Comparison of ENCODE assay signal across 8 cellular contexts in genomic region chr13:41193919-41194824, GRCh38. TPM values are rescaled to one million over a fixed set of nuclear protein-coding genes. Genes with fewer than 3 reads are reported as not detected.
DNase-seq lines count a peak whose midpoint lies in the region; ATAC-seq, FAIRE-seq and TF ChIP-seq lines count a peak whose summit lies in the region.

Gene KBTBD7 (minus strand): TSS chr13:41194569. CDS start chr13:41194257, 312 bp downstream.

- POLR2A ChIA-PET in Caco-2 (lab: Charles Lee) = interaction anchor here (0.5 kb wide), 2 partner anchors 62 to 133 kb away, joined by 3 to 6 read pairs; no protein-coding TSS in a partner anchor

- H3K9me3 ChIP-seq in Caco-2 = 0 out of 2 replicates have a peak, but pooled peaks cover 2% of the 10 kb centered on the region
- no peaks in the 10 kb centered on the region for H3K9me3 ChIP-seq in effector memory CD4-positive, alpha-beta T cell (ENCODE audit: control insufficient read depth, low read length)

- H3K4me1 ChIP-seq in Caco-2 = peaks cover 13% of the 10 kb centered on the region
- peaks cover 7% of the 10 kb centered on the region for H3K4me1 ChIP-seq in effector memory CD4-positive, alpha-beta T cell (ENCODE audit: control insufficient read depth, insufficient read depth, low read length, poor library complexity, severe bottlenecking)

- H3K4me1 Mint-ChIP-seq in Caco-2 (ENCODE audit: low read depth, unreplicated experiment) = peaks cover 16% of the 10 kb centered on the region

- DNase-seq in Caco-2 = peak; percentile 96 to 97
- DNase-seq in HTR-8/SVneo (ENCODE audit: insufficient read length, low spot score) = peak; percentile 71
- DNase-seq in NOMO-1 treated with DMSO at 0.1 percent for 48 hours (lab: John Stamatoyannopoulos, UW; ENCODE audit: unreplicated experiment) = peak; percentile 97
- DNase-seq in activated CD8-positive, alpha-beta memory T cell treated with anti-CD3 and anti-CD28 coated beads for 4 hours (ENCODE audit: low read depth in 2 of 2) = peak; percentile 88 to 90
- DNase-seq in effector memory CD4-positive, alpha-beta T cell = peak; percentile 77 to 85 (median 79)
- peak; percentile 97 to 98 for DNase-seq in lung microvascular endothelial cell (ENCODE audit: low read depth in 2 of 2)
- peak; percentile 83 to 93 (median 88) for DNase-seq in stimulated activated CD4-positive, alpha-beta T cell treated with anti-CD3 and anti-CD28 coated beads, TNF-alpha, amount 100 ng/mL, for 4 hours (ENCODE audit: low read depth in 3 of 3)

- intact Hi-C loops in Caco-2 (cut with micrococcal nuclease; ENCODE audit: unreplicated experiment) = loop anchor here (1.0 to 2.0 kb wide), 3 partner anchors 29 to 69 kb away; partner anchors contain the start of genes KBTBD6 and MTRF1

- H3K36me3 ChIP-seq in Caco-2 (ENCODE audit: control insufficient read depth, insufficient read depth, low read length) = no peaks in the 10 kb centered on the region; the same call in 1 of the 2 replicates
- H3K36me3 ChIP-seq in effector memory CD4-positive, alpha-beta T cell (ENCODE audit: control insufficient read depth, insufficient read depth, low read length) = no peaks in the 10 kb centered on the region

- CTCF ChIA-PET in Caco-2 (lab: Charles Lee) = no interaction called here

- TF ChIP-seq CTCF in Caco-2 (IDR thresholded peaks at IDR 0.05; ENCODE audit: insufficient read depth in 1 of 2, low read depth in 1 of 2, low read length in 1 of 2, severe bottlenecking in 1 of 2, unreplicated experiment in 1 of 2) = no peak

- no peaks in the 10 kb centered on the region for H3K27me3 ChIP-seq in Caco-2 (replicated peaks; ENCODE audit: control insufficient read depth, insufficient read depth, low read length)
- H3K27me3 ChIP-seq in effector memory CD4-positive, alpha-beta T cell (replicated peaks; ENCODE audit: control insufficient read depth, insufficient read depth, low read length, poor library complexity, severe bottlenecking) = no peaks in the 10 kb centered on the region

- peak within 1 kb of the TSS; percentile 56 for H3K27ac ChIP-seq in effector memory CD4-positive, alpha-beta T cell (ENCODE audit: insufficient read depth, low read length, poor library complexity, severe bottlenecking)

- H3K27ac Mint-ChIP-seq in Caco-2 (ENCODE audit: unreplicated experiment) = peak within 1 kb of the TSS; percentile 91

- ATAC-seq in GM21381 (IDR thresholded peaks at IDR 0.05; ENCODE audit: unreplicated experiment) = peak; percentile 97

- H3K36me3 Mint-ChIP-seq in Caco-2 (ENCODE audit: insufficient read depth, unreplicated experiment) = peaks cover 9% of the 10 kb centered on the region

- peak within 1 kb of the TSS; percentile 58 for H3K4me3 ChIP-seq in Caco-2 (ENCODE audit: low read depth, low read length)
- H3K4me3 ChIP-seq in effector memory CD4-positive, alpha-beta T cell (ENCODE audit: insufficient read depth, low read depth, low read length, poor library complexity, severe bottlenecking) = peak within 1 kb of the TSS; percentile 63

- H3K4me3 Mint-ChIP-seq in Caco-2 (ENCODE audit: unreplicated experiment) = peak within 1 kb of the TSS; percentile 82

- BruUV-seq in Caco-2 (replicated peaks; lab: Mats Ljungman, UMichigan) = no TSS peak

- no peaks in the 10 kb centered on the region for H3K27me3 Mint-ChIP-seq in Caco-2 (ENCODE audit: insufficient read depth, unreplicated experiment)

- peak; percentile 55 for FAIRE-seq in HTR-8/SVneo (lab: Jason Lieb, UNC)

- peaks cover 8% of the 10 kb centered on the region for H3K9me3 Mint-ChIP-seq in Caco-2 (ENCODE audit: unreplicated experiment)

RNA-seq across cellular contexts. Expression of gene KBTBD7, which starts in this region (rescaled TPM):
- total RNA-seq in Caco-2 (2022) (10.1 and 10.5 TPM in 2 replicates), lung microvascular endothelial cell (4.6 and 7.5 TPM in 2 replicates)

Comparison
In these comparisons a context has a peak if more than half of its experiments do, and no peak if none do; other contexts are left out.
1. Peak in every context shown above with its lines: DNase-seq, ATAC-seq, H3K4me3 ChIP-seq and H3K27ac ChIP-seq.